Comparison of ENCODE assay signal across 8 cellular contexts in the genomic region with DNA sequence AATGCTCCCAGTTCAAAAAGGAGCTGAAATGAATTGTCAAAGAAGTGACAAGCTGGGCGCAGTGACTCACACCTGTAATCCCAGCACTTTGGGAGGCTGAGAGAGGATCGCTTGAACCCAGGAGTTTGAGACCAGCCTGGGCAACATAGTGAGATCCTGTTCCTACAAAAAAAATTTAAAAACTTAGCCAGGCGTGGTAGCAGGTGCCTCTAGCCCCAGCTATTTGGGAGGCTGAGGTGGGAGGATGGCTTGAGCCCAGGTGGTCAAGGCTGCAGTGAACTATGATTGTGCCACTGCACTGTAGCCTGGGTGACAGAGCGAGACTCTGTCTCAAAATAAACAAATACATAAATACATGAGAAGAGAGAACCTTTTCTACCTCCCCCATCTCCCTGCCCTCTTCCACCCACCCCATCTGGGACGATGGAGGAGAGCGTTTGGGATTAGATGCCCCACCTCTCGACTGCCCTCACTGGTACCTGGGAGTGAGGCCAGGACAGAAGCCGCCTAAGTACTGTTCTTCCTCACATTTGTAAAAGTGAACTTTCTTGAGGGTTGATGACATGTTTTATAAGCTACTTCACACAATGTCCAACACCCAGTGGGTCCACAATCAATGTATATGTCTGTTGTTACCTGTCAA. TPM values are rescaled to one million over a fixed set of nuclear protein-coding genes. Genes with fewer than 3 reads are reported as not detected.
DNase-seq lines count a peak whose midpoint lies in the region; ATAC-seq and TF ChIP-seq lines count a peak whose summit lies in the region.

No MANE protein-coding gene starts in this region.

- H3K4me3 ChIP-seq in body of pancreas (no peak overlapping the region), mucosa of rectum (ENCODE audit: low read length in 2 of 2) (peak overlapping the region; percentile 89 to 93), transverse colon (peak overlapping the region in 3 of 4 donors; percentile 84 to 94 (median 91))

- H3K9me3 ChIP-seq in body of pancreas (no peaks in the 10 kb centered on the region), mucosa of rectum (ENCODE audit: control insufficient read depth in 2 of 2, low read length in 2 of 2) (no peaks in the 10 kb centered on the region), transverse colon (no peaks in the 10 kb centered on the region)

- peak overlapping the region; percentile 52 to 99 for H3K9ac ChIP-seq in mucosa of rectum (ENCODE audit: low read depth in 1 of 2, low read length in 2 of 2)

- in situ Hi-C loops in transverse colon (cut with MboI; ENCODE audit: low pct_ligation_motif_present in 1 of 4, low pct_unique_long_range_greater_than_20kb in 1 of 4, low sequenced_read_pairs in 3 of 4), result loop anchor here in 1 of 4 donors (10.0 kb wide), 1 partner anchor 81 kb away; no protein-coding TSS in a partner anchor

- TF ChIP-seq EP300 in transverse colon (IDR thresholded peaks at IDR 0.05; ENCODE audit: low read depth), result no peak

- H3K27me3 ChIP-seq in body of pancreas, result no peaks in the 10 kb centered on the region
- no peaks in the 10 kb centered on the region for H3K27me3 ChIP-seq in mucosa of rectum (ENCODE audit: control insufficient read depth in 2 of 2, insufficient read depth in 2 of 2, low read length in 2 of 2)
- H3K27me3 ChIP-seq in transverse colon, result no peaks in the 10 kb centered on the region

- peak overlapping the region; percentile 5 to 92 (median 58) for H3K27ac ChIP-seq in body of pancreas
- peak overlapping the region; percentile 98 for H3K27ac ChIP-seq in mucosa of rectum (ENCODE audit: low read depth in 2 of 2, low read length in 2 of 2)
- peak overlapping the region; percentile 93 to 99 (median 99) for H3K27ac ChIP-seq in transverse colon

- intact Hi-C loops in body of pancreas (cut with DNase I) (loop anchor here (10.0 kb wide), 1 partner anchor 81 kb away; no protein-coding TSS in a partner anchor), transverse colon (cut with DNase I; ENCODE audit: low total_unique reads) (loop anchor here (5.0 to 10.0 kb wide), 2 partner anchors 49 to 74 kb away; no protein-coding TSS in a partner anchor)

- peak; percentile 59 for DNase-seq in activated effector memory CD4-positive, alpha-beta T cell treated with anti-CD3 and anti-CD28 coated beads, Interleukin-2, amount 50 U/mL, for 16 hours
- DNase-seq in activated effector memory CD4-positive, alpha-beta T cell treated with Interleukin-2 at 50 U/mL for 16 hours, result no peak
- DNase-seq in body of pancreas (no peak), transverse colon (no peak)

- H3K4me1 ChIP-seq in body of pancreas (peaks cover 45% of the 10 kb centered on the region), mucosa of rectum (ENCODE audit: control insufficient read depth in 2 of 2, insufficient read depth in 2 of 2, low read length in 2 of 2) (peaks cover 50 to 51% of the 10 kb centered on the region in 2 donors), transverse colon (peaks cover 22 to 78% (median 73%) of the 10 kb centered on the region in 4 donors)

- TF ChIP-seq CTCF in body of pancreas (IDR thresholded peaks at IDR 0.05) (no peak), transverse colon (IDR thresholded peaks at IDR 0.05) (no peak)

- 52 to 64% methylated on average over 8 of the region's 8 CpGs for WGBS in body of pancreas, 2 donors
- WGBS in transverse colon (ENCODE audit: low coverage in 1 of 2), 2 donors, result 52 to 86% methylated on average over 2 to 8 of the region's 8 CpGs

- no peak for ATAC-seq in body of pancreas
- no peak for ATAC-seq in HG02623 (IDR thresholded peaks at IDR 0.05; ENCODE audit: unreplicated experiment)
- ATAC-seq in HG03432 (IDR thresholded peaks at IDR 0.05; ENCODE audit: unreplicated experiment), result no peak
- ATAC-seq in HG02973 (IDR thresholded peaks at IDR 0.05; ENCODE audit: unreplicated experiment), result no peak

- H3K36me3 ChIP-seq in body of pancreas (replicated peaks in 1 of 2; ENCODE audit: insufficient read depth in 1 of 2, low read depth in 2 of 2) (no peaks in the 10 kb centered on the region), mucosa of rectum (ENCODE audit: control insufficient read depth in 2 of 2, insufficient read depth in 2 of 2, low read length in 2 of 2) (peaks cover 2 to 3% of the 10 kb centered on the region in 2 donors), transverse colon (no peaks in the 10 kb centered on the region)

- TF ChIP-seq POLR2A in body of pancreas (IDR thresholded peaks at IDR 0.05) (no peak), transverse colon (IDR thresholded peaks at IDR 0.05) (no peak)

RNA-seq across cellular contexts. Expression of a gene that starts 2.4 kb away (rescaled TPM):
- total RNA-seq in body of pancreas (100 to 1,000 TPM in 1 of 2 donors, 10 to 100 TPM in 1; 29.7 to 236 TPM), transverse colon (100 to 1,000 TPM; 106 to 235 (median 156) TPM)

RNA-seq across cellular contexts. Expression of a gene that starts 47.6 kb away (rescaled TPM):
- total RNA-seq in body of pancreas (10 to 100 TPM; 20.1 to 29.1 TPM), transverse colon (10 to 100 TPM in 3 of 4 donors, 1 to 10 TPM in 1; 6.2 to 90.8 (median 27.2) TPM)

Comparison
In these comparisons a context has a peak if more than half of its experiments do, and no peak if none do; other contexts are left out.
1. H3K4me3 ChIP-seq: peak in mucosa of rectum (2 of 2) and transverse colon (3 of 4); none in body of pancreas (0 of 2).
2. Peak in every context shown above with its lines, with median percentiles within 50 percentile points of each other: H3K27ac ChIP-seq.